21 cellular contexts compared by ENCODE assay signal in the genomic region with DNA sequence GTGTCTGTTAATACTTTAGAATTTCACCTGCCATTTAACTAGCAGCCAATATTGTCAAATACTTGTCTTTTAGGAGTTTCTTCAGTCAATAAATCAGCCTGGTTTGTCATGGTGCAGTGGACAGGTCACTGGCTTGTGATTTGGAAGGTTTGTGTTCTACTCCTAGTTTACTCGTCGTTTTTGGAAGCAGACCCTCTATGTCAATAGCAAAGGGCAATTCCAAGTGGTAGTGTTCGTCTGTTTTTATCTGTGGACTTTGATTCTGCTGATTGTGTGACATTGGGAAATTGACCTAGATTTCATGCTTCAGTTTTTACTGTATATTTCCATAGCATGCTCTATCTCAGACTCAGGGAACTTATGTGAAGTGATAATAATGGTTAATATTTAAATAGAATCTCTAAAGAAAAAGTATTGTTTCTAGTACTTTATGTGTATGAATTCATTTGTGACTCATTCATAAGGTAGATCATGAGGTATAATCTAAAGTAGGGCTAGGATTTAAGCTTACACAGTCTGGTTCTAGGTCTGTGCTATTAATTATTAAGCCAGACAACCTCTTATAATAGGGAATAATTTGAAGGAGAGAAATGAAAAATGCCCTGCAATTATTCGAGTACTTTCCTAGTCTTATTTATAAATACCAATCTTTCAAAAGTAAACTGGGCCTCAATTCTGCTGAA.
A peak's percentile ranks its signal among the peaks of the same experiment; 100 is the strongest.
DNase-seq lines count a peak whose midpoint lies in the region; ATAC-seq and TF ChIP-seq lines count a peak whose summit lies in the region.
"Had no signal": no experiment of that assay in that cellular context is flagged by ENCODE, and none has a peak within 500 bp of the region (broad histone marks: within the 10 kb centered on the region; RNA-seq: fewer than 3 reads in every experiment).

No MANE protein-coding gene starts in this region.

- no peaks in the 10 kb centered on the region for H3K9me2 ChIP-seq in GM23338 (ENCODE audit: insufficient read depth)

- no peaks in the 10 kb centered on the region for H4K20me1 ChIP-seq in GM23338 (replicated peaks; ENCODE audit: insufficient read depth)

- H3K79me2 ChIP-seq in GM23338 (replicated peaks; ENCODE audit: insufficient read depth), result no peaks in the 10 kb centered on the region

- no peaks in the 10 kb centered on the region for H3K9me3 ChIP-seq in left lung
- H3K9me3 ChIP-seq: heart right ventricle, left ventricle myocardium inferior, right atrium auricular region, upper lobe of right lung had no signal

- H3K9me3 Mint-ChIP-seq in GM23338, result no peaks in the 10 kb centered on the region
- H3K9me3 Mint-ChIP-seq: activated CD4-positive, alpha-beta memory T cell treated with anti-CD3 and anti-CD28 coated beads, Interleukin-2, amount 10 ng/mL, durations not matched to agents 7 days and 5 days; activated naive CD4-positive, alpha-beta T cell treated with anti-CD3 and anti-CD28 coated beads, Interleukin-2, amount 50 U/mL, for 24 hours; activated T-helper 17 cell treated with anti-CD3 and anti-CD28 coated beads, Interleukin-2, amount 50 U/mL, for 72 hours; CD4-positive, CD25-positive, alpha-beta regulatory T cell; naive thymus-derived CD8-positive, alpha-beta T cell; T-helper 1 cell treated with Interleukin-12 subunit alpha and Interleukin-12 subunit beta and Interleukin-4 antibody, amounts not matched to agents 30 μg/mL and 1 μg/mL, for 36 hours had no signal

- TF ChIP-seq CTCF in GM23338 (conservative IDR thresholded peaks at IDR 0.05; ENCODE audit: low read depth in 2 of 2), result no peak
- no peak for TF ChIP-seq CTCF in VCaP (conservative IDR thresholded peaks at IDR 0.05)
- TF ChIP-seq CTCF in left lung (IDR thresholded peaks at IDR 0.05), result no peak
- TF ChIP-seq CTCF in retinal pigment epithelial cell (conservative IDR thresholded peaks at IDR 0.05; ENCODE audit: low read depth, low read length), result no peak

- no peaks in the 10 kb centered on the region for H3K27me3 ChIP-seq in GM23338 (ENCODE audit: insufficient read depth)
- H3K27me3 ChIP-seq in left lung, result no peaks in the 10 kb centered on the region
- H3K27me3 ChIP-seq: heart right ventricle, right atrium auricular region, upper lobe of right lung had no signal

- DNase-seq in GM23338 (ENCODE audit: low spot score) (no peak), left lung (no peak), retinal pigment epithelial cell (ENCODE audit: low read depth) (peak; percentile 37), hippocampal formation (lab: John Stamatoyannopoulos, UW) (no peak), iPS-NIHi11 (ENCODE audit: low spot score) (no peak), NCI-H526 (lab: John Stamatoyannopoulos, UW) (no peak)
- DNase-seq: activated CD4-positive, CD25-positive, alpha-beta regulatory T cell treated with anti-CD3 and anti-CD28 coated beads, Interleukin-2, amount 50 U/mL, for 72 hours; activated CD8-positive, alpha-beta memory T cell treated with anti-CD3 and anti-CD28 coated beads, Interleukin-2, amount 50 U/mL, for 48 hours; GOT3; left ventricle myocardium inferior; NCI-H187 treated with DMSO at 0.1 percent for 48 hours; upper lobe of right lung had no signal

- no peaks in the 10 kb centered on the region for H3K36me3 Mint-ChIP-seq in GM23338 (ENCODE audit: low read depth)
- H3K36me3 Mint-ChIP-seq: activated naive CD4-positive, alpha-beta T cell treated with anti-CD3 and anti-CD28 coated beads, Interleukin-2, amount 50 U/mL, for 24 hours; CD4-positive, CD25-positive, alpha-beta regulatory T cell; naive thymus-derived CD8-positive, alpha-beta T cell had no signal

- H3K4me1 Mint-ChIP-seq in GM23338, result peaks cover 43% of the 10 kb centered on the region
- H3K4me1 Mint-ChIP-seq: activated T-helper 17 cell treated with anti-CD3 and anti-CD28 coated beads, Interleukin-2, amount 50 U/mL, for 72 hours had no signal

- no peaks in the 10 kb centered on the region for H3F3A ChIP-seq in GM23338 (replicated peaks; ENCODE audit: low read depth)

- H3K4me1 ChIP-seq in GM23338 (ENCODE audit: insufficient read depth), result peaks cover 30% of the 10 kb centered on the region
- H3K4me1 ChIP-seq in left lung, result peaks cover 0 to 9% of the 10 kb centered on the region in 2 donors

- intact Hi-C loops in left lung (cut with DNase I), result loop anchor here in 1 of 2 donors (10.0 kb wide), 1 partner anchor 75 kb away; no protein-coding TSS in a partner anchor

- no peak overlapping the region for H3K4me2 ChIP-seq in GM23338

- no peak overlapping the region for H3K4me3 Mint-ChIP-seq in GM23338
- H3K4me3 Mint-ChIP-seq: activated CD4-positive, alpha-beta memory T cell treated with anti-CD3 and anti-CD28 coated beads, Interleukin-2, amount 10 ng/mL, durations not matched to agents 7 days and 5 days; activated naive CD4-positive, alpha-beta T cell treated with anti-CD3 and anti-CD28 coated beads, Interleukin-2, amount 50 U/mL, for 24 hours; activated T-helper 17 cell treated with anti-CD3 and anti-CD28 coated beads, Interleukin-2, amount 50 U/mL, for 72 hours; CD4-positive, CD25-positive, alpha-beta regulatory T cell; T-helper 1 cell treated with Interleukin-12 subunit alpha and Interleukin-12 subunit beta and Interleukin-4 antibody, amounts not matched to agents 30 μg/mL and 1 μg/mL, for 36 hours had no signal

- H2AFZ ChIP-seq in GM23338, result peak overlapping the region; percentile 61; the same call in 1 of the 2 replicates

- H3K27ac ChIP-seq in GM23338 (ENCODE audit: low read depth) (0 out of 2 replicates have a peak overlapping the region, but pooled peaks have one; percentile 34), VCaP (peak overlapping the region; percentile 90), left lung (no peak overlapping the region)
- H3K27ac ChIP-seq: upper lobe of right lung had no signal

- H3K27ac Mint-ChIP-seq in GM23338, result no peak overlapping the region; the same call in 1 of the 2 replicates
- H3K27ac Mint-ChIP-seq: activated CD4-positive, alpha-beta memory T cell treated with anti-CD3 and anti-CD28 coated beads, Interleukin-2, amount 10 ng/mL, durations not matched to agents 7 days and 5 days; activated naive CD4-positive, alpha-beta T cell treated with anti-CD3 and anti-CD28 coated beads, Interleukin-2, amount 50 U/mL, for 24 hours had no signal

- H3K4me3 ChIP-seq in GM23338 (no peak overlapping the region), left lung (no peak overlapping the region), retinal pigment epithelial cell (ENCODE audit: low read length) (no peak overlapping the region)
- H3K4me3 ChIP-seq: heart right ventricle, left ventricle myocardium inferior, right atrium auricular region, upper lobe of right lung had no signal

- no peaks in the 10 kb centered on the region for H3K36me3 ChIP-seq in GM23338 (ENCODE audit: insufficient read depth)
- H3K36me3 ChIP-seq in left lung, result no peaks in the 10 kb centered on the region
- H3K36me3 ChIP-seq: heart right ventricle, left ventricle myocardium inferior, right atrium auricular region, upper lobe of right lung had no signal

- ATAC-seq in GM23338 (no peak), left lung (peak; percentile 53)

- peaks cover 2% of the 10 kb centered on the region for H3K27me3 Mint-ChIP-seq in GM23338 (ENCODE audit: insufficient read depth, low read depth, poor library complexity)
- H3K27me3 Mint-ChIP-seq: activated naive CD4-positive, alpha-beta T cell treated with anti-CD3 and anti-CD28 coated beads, Interleukin-2, amount 50 U/mL, for 24 hours; activated T-helper 17 cell treated with anti-CD3 and anti-CD28 coated beads, Interleukin-2, amount 50 U/mL, for 72 hours had no signal

TF ChIP-seq in GM23338, 12 proteins besides CTCF, POLR2A, EP300 and RAD21 (continues in another document):
- TF ChIP-seq, protein P1, sequence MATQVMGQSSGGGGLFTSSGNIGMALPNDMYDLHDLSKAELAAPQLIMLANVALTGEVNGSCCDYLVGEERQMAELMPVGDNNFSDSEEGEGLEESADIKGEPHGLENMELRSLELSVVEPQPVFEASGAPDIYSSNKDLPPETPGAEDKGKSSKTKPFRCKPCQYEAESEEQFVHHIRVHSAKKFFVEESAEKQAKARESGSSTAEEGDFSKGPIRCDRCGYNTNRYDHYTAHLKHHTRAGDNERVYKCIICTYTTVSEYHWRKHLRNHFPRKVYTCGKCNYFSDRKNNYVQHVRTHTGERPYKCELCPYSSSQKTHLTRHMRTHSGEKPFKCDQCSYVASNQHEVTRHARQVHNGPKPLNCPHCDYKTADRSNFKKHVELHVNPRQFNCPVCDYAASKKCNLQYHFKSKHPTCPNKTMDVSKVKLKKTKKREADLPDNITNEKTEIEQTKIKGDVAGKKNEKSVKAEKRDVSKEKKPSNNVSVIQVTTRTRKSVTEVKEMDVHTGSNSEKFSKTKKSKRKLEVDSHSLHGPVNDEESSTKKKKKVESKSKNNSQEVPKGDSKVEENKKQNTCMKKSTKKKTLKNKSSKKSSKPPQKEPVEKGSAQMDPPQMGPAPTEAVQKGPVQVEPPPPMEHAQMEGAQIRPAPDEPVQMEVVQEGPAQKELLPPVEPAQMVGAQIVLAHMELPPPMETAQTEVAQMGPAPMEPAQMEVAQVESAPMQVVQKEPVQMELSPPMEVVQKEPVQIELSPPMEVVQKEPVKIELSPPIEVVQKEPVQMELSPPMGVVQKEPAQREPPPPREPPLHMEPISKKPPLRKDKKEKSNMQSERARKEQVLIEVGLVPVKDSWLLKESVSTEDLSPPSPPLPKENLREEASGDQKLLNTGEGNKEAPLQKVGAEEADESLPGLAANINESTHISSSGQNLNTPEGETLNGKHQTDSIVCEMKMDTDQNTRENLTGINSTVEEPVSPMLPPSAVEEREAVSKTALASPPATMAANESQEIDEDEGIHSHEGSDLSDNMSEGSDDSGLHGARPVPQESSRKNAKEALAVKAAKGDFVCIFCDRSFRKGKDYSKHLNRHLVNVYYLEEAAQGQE (IDR thresholded peaks at IDR 0.05; ENCODE audit: unreplicated experiment), result no peak
- no peak for TF ChIP-seq ZNF331 (CRISPR knock-in tag; IDR thresholded peaks at IDR 0.05; ENCODE audit: low read depth)
- TF ChIP-seq, protein P2, sequence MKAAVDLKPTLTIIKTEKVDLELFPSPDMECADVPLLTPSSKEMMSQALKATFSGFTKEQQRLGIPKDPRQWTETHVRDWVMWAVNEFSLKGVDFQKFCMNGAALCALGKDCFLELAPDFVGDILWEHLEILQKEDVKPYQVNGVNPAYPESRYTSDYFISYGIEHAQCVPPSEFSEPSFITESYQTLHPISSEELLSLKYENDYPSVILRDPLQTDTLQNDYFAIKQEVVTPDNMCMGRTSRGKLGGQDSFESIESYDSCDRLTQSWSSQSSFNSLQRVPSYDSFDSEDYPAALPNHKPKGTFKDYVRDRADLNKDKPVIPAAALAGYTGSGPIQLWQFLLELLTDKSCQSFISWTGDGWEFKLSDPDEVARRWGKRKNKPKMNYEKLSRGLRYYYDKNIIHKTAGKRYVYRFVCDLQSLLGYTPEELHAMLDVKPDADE (IDR thresholded peaks at IDR 0.05), result no peak
- no peak for TF ChIP-seq STAT1 (IDR thresholded peaks at IDR 0.05; ENCODE audit: unreplicated experiment)
- no peak for TF ChIP-seq EZH2phosphoT487 (IDR thresholded peaks at IDR 0.05; ENCODE audit: unreplicated experiment)
- no peak for TF ChIP-seq EZH2 (IDR thresholded peaks at IDR 0.05; ENCODE audit: low read depth, unreplicated experiment)
- no peak for TF ChIP-seq CREB1 (CRISPR knock-in tag; IDR thresholded peaks at IDR 0.05; ENCODE audit: low read depth)
- TF ChIP-seq NANOG (IDR thresholded peaks at IDR 0.05; ENCODE audit: borderline replicate concordance), result no peak

Comparison
In these comparisons a context has a peak if more than half of its experiments do, and no peak if none do; other contexts are left out.
1. H3K27ac ChIP-seq: peak in GM23338 (single experiment) and VCaP (single experiment); none in left lung (0 of 2).